25 cellular contexts compared by ENCODE assay signal in the genomic region with DNA sequence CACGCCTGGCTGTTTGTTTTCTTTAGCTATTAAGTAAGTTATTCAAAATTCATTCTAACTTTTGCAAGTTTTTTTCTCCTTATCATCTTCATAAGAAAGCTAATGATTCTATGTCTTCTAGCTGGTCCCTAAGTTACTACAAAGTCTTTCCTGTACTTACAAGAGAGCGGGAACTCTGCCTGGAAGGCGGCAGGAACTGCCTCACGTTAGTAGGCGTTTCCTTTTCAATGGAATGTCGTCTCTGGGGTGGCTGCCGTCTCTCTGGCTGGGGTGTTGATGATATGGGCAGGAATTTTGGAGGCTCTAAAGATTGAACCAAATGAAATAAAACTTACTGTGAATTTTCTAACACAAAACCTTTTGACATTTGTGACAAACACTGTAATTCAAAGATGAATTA.
"Had no signal": no experiment of that assay in that cellular context is flagged by ENCODE, and none has a peak within 500 bp of the region (broad histone marks: within the 10 kb centered on the region; RNA-seq: fewer than 3 reads in every experiment).

No MANE protein-coding gene starts in this region.

- H3K27ac Mint-ChIP-seq: activated CD4-positive, alpha-beta T cell treated with anti-CD3 and anti-CD28 coated beads for 36 hours; activated CD8-positive, alpha-beta T cell treated with anti-CD3 and anti-CD28 coated beads for 36 hours; activated naive CD4-positive, alpha-beta T cell treated with anti-CD3 and anti-CD28 coated beads, Interleukin-2, amount 10 ng/mL, durations not matched to agents 7 days and 5 days; activated naive CD8-positive, alpha-beta T cell treated with anti-CD3 and anti-CD28 coated beads for 36 hours; activated T-cell treated with anti-CD3 and anti-CD28 coated beads, Interleukin-2, amount 50 U/mL, for 72 hours; activated T-helper 2 cell treated with anti-CD3 and anti-CD28 coated beads, Interferon-gamma antibody, Interleukin-2, Interleukin-4, amounts not matched to agents 10 μg/mL and 5 μg/mL and 100 μg/mL, durations not matched to agents 14 hours and 24 hours and 36 hours; T-cell had no signal

- H3K27me3 Mint-ChIP-seq: activated CD4-positive, alpha-beta T cell treated with anti-CD3 and anti-CD28 coated beads for 36 hours; activated CD8-positive, alpha-beta T cell treated with anti-CD3 and anti-CD28 coated beads for 36 hours; activated naive CD8-positive, alpha-beta T cell treated with anti-CD3 and anti-CD28 coated beads for 36 hours; T-cell had no signal

- H3K4me1 Mint-ChIP-seq: activated CD4-positive, alpha-beta T cell treated with anti-CD3 and anti-CD28 coated beads for 36 hours; activated naive CD4-positive, alpha-beta T cell treated with anti-CD3 and anti-CD28 coated beads, Interleukin-2, amount 10 ng/mL, durations not matched to agents 7 days and 5 days; activated naive CD8-positive, alpha-beta T cell treated with anti-CD3 and anti-CD28 coated beads for 36 hours; T-cell had no signal

- H3K4me3 ChIP-seq: cardiac muscle cell, SK-N-MC had no signal

- H3K4me3 Mint-ChIP-seq: activated CD4-positive, alpha-beta T cell treated with anti-CD3 and anti-CD28 coated beads for 36 hours; activated CD8-positive, alpha-beta T cell treated with anti-CD3 and anti-CD28 coated beads for 36 hours; activated naive CD4-positive, alpha-beta T cell treated with anti-CD3 and anti-CD28 coated beads, Interleukin-2, amount 10 ng/mL, durations not matched to agents 7 days and 5 days; activated naive CD8-positive, alpha-beta T cell treated with anti-CD3 and anti-CD28 coated beads for 36 hours; activated T-cell treated with anti-CD3 and anti-CD28 coated beads, Interleukin-2, amount 50 U/mL, for 72 hours; T-cell had no signal

- DNase-seq: activated CD4-positive, alpha-beta T cell treated with anti-CD3 and anti-CD28 coated beads for 36 hours; activated CD8-positive, alpha-beta memory T cell treated with anti-CD3 and anti-CD28 coated beads, Interleukin-2, amount 50 U/mL, for 4 hours; activated CD8-positive, alpha-beta T cell treated with anti-CD3 and anti-CD28 coated beads for 36 hours; activated gamma-delta T cell treated with Interleukin-2 at 50 U/mL for 16 hours; activated naive CD4-positive, alpha-beta T cell treated with anti-CD3 and anti-CD28 coated beads, Interleukin-2, amount 10 ng/mL, durations not matched to agents 7 days and 5 days; activated naive CD8-positive, alpha-beta T cell treated with anti-CD3 and anti-CD28 coated beads for 36 hours; activated T-cell treated with anti-CD3 and anti-CD28 coated beads, Interleukin-2, amount 50 U/mL, for 72 hours; brain microvascular endothelial cell; Kasumi-1; NCI-H1105 treated with DMSO at 0.1 percent for 48 hours; NCI-H1436 treated with DMSO at 0.1 percent for 48 hours; NCI-H187; NCI-H2081; NCI-H510A treated with DMSO at 0.1 percent for 48 hours; NCI-H69; NK-92 treated with Interleukin-12 subunit alpha and Interleukin-12 subunit beta, amount 100 ng/mL, for 24 hours; OCI-M1; RPMI8226; T-cell had no signal

- H3K27me3 ChIP-seq: brain microvascular endothelial cell, cardiac muscle cell had no signal

- ATAC-seq: activated CD4-positive, alpha-beta T cell treated with anti-CD3 and anti-CD28 coated beads for 36 hours; activated CD8-positive, alpha-beta T cell treated with anti-CD3 and anti-CD28 coated beads for 36 hours; activated T-cell treated with anti-CD3 and anti-CD28 coated beads, Interleukin-2, amount 50 U/mL, for 72 hours; Panc1; Right ventricle myocardium inferior; T-cell had no signal

- H3K9me3 Mint-ChIP-seq: activated CD8-positive, alpha-beta T cell treated with anti-CD3 and anti-CD28 coated beads for 36 hours; activated naive CD4-positive, alpha-beta T cell treated with anti-CD3 and anti-CD28 coated beads, Interleukin-2, amount 10 ng/mL, durations not matched to agents 7 days and 5 days; activated naive CD8-positive, alpha-beta T cell treated with anti-CD3 and anti-CD28 coated beads for 36 hours; activated T-cell treated with anti-CD3 and anti-CD28 coated beads, Interleukin-2, amount 50 U/mL, for 72 hours; activated T-helper 2 cell treated with anti-CD3 and anti-CD28 coated beads, Interferon-gamma antibody, Interleukin-2, Interleukin-4, amounts not matched to agents 10 μg/mL and 5 μg/mL and 100 μg/mL, durations not matched to agents 14 hours and 24 hours and 36 hours; T-cell had no signal

- H3K27ac ChIP-seq: brain microvascular endothelial cell, cardiac muscle cell, SK-N-MC, VCaP had no signal

- H3K36me3 Mint-ChIP-seq: activated naive CD4-positive, alpha-beta T cell treated with anti-CD3 and anti-CD28 coated beads, Interleukin-2, amount 10 ng/mL, durations not matched to agents 7 days and 5 days; activated naive CD8-positive, alpha-beta T cell treated with anti-CD3 and anti-CD28 coated beads for 36 hours; T-cell had no signal
